Comparison of ENCODE assay signal across 8 cellular contexts in genomic region chr10:43409385-43410109, GRCh38. TPM values are rescaled to one million over a fixed set of nuclear protein-coding genes. Genes with fewer than 3 reads are reported as not detected.
DNase-seq lines count a peak whose midpoint lies in the region; ATAC-seq and TF ChIP-seq lines count a peak whose summit lies in the region.

No MANE protein-coding gene starts in this region.

- H3K27ac Mint-ChIP-seq in activated naive CD4-positive, alpha-beta T cell treated with anti-CD3 and anti-CD28 coated beads, Interleukin-2, amount 50 U/mL, for 72 hours: peak overlapping the region; percentile 98 to 99

- H3K4me1 ChIP-seq in RWPE2 (ENCODE audit: insufficient read depth, poor library complexity, severe bottlenecking) (peaks cover 8% of the 10 kb centered on the region), iPS-15b (ENCODE audit: control insufficient read depth, insufficient read depth, low read length) (peaks cover 2% of the 10 kb centered on the region)

- ATAC-seq in GM19035 (IDR thresholded peaks at IDR 0.05; ENCODE audit: unreplicated experiment) (peak; percentile 0), RWPE2 (ENCODE audit: low read depth) (no peak), HG03571 (IDR thresholded peaks at IDR 0.05; ENCODE audit: unreplicated experiment) (no peak), HG03135 (IDR thresholded peaks at IDR 0.05; ENCODE audit: unreplicated experiment) (no peak)
- peak; percentile 4 to 15 for ATAC-seq in activated naive CD4-positive, alpha-beta T cell treated with anti-CD3 and anti-CD28 coated beads, Interleukin-2, amount 50 U/mL, for 72 hours

- H3K9me3 Mint-ChIP-seq in activated naive CD4-positive, alpha-beta T cell treated with anti-CD3 and anti-CD28 coated beads, Interleukin-2, amount 50 U/mL, for 72 hours: no peaks in the 10 kb centered on the region

- H3K4me3 ChIP-seq in RWPE2 (ENCODE audit: severe bottlenecking): peak overlapping the region; percentile 46
- H3K4me3 ChIP-seq in iPS-15b (ENCODE audit: low read depth, low read length): peak overlapping the region; percentile 91

- H3K36me3 ChIP-seq in RWPE2 (ENCODE audit: low read depth) (peaks cover 24% of the 10 kb centered on the region), iPS-15b (ENCODE audit: control insufficient read depth, insufficient read depth, low read length) (no peaks in the 10 kb centered on the region)

- DNase-seq in RWPE2 (ENCODE audit: low spot score) (no peak), NCI-H524 treated with DMSO at 0.1 percent for 48 hours (lab: John Stamatoyannopoulos, UW) (no peak)
- DNase-seq in activated naive CD4-positive, alpha-beta T cell treated with anti-CD3 and anti-CD28 coated beads, Interleukin-2, amount 50 U/mL, for 72 hours (ENCODE audit: low spot score in 2 of 2): peak; percentile 63 to 72
- DNase-seq in stimulated activated CD4-positive, alpha-beta T cell treated with anti-CD3 and anti-CD28 coated beads, Interleukin-12 subunit alpha, Interleukin-12 subunit beta, amount 100 ng/mL, for 24 hours (ENCODE audit: low read depth in 2 of 2): peak; percentile 49 to 54

- H3K36me3 Mint-ChIP-seq in activated naive CD4-positive, alpha-beta T cell treated with anti-CD3 and anti-CD28 coated beads, Interleukin-2, amount 50 U/mL, for 72 hours: peaks cover 43 to 44% of the 10 kb centered on the region in 2 donors

- no peaks in the 10 kb centered on the region for H3K9me3 ChIP-seq in RWPE2 (ENCODE audit: severe bottlenecking)
- no peaks in the 10 kb centered on the region for H3K9me3 ChIP-seq in iPS-15b (ENCODE audit: control insufficient read depth, insufficient read depth, low read length)

- no peaks in the 10 kb centered on the region for H3K27me3 ChIP-seq in RWPE2 (ENCODE audit: insufficient read depth, poor library complexity, severe bottlenecking)
- no peaks in the 10 kb centered on the region for H3K27me3 ChIP-seq in iPS-15b (ENCODE audit: control insufficient read depth, insufficient read depth, low read length)

- TF ChIP-seq CTCF in RWPE2 (IDR thresholded peaks at IDR 0.05; ENCODE audit: poor library complexity, severe bottlenecking): no peak

- peak overlapping the region; percentile 91 for H3K27ac ChIP-seq in RWPE2 (ENCODE audit: poor library complexity, severe bottlenecking)

- peak overlapping the region; percentile 85 for H3K9ac ChIP-seq in iPS-15b (ENCODE audit: low read depth, low read length)

RNA-seq across cellular contexts. Expression of gene HNRNPF, which starts 0.6 kb away (rescaled TPM):
- 100 to 1,000 TPM; 410 to 434 TPM for total RNA-seq in activated naive CD4-positive, alpha-beta T cell treated with anti-CD3 and anti-CD28 coated beads, Interleukin-2, amount 50 U/mL, for 72 hours

RNA-seq across cellular contexts. Expression of gene ZNF487, which starts 27.4 kb away (rescaled TPM):
- 1 to 10 TPM; 2.7 to 4.1 TPM for total RNA-seq in activated naive CD4-positive, alpha-beta T cell treated with anti-CD3 and anti-CD28 coated beads, Interleukin-2, amount 50 U/mL, for 72 hours

RNA-seq across cellular contexts. Expression of gene FXYD4, which starts 38.1 kb away (rescaled TPM):
- total RNA-seq in activated naive CD4-positive, alpha-beta T cell treated with anti-CD3 and anti-CD28 coated beads, Interleukin-2, amount 50 U/mL, for 72 hours: not detected

Comparison
In these comparisons a context has a peak if more than half of its experiments do, and no peak if none do; other contexts are left out.
1. ATAC-seq: peak in GM19035 (single experiment) and activated naive CD4-positive, alpha-beta T cell treated with anti-CD3 and anti-CD28 coated beads, Interleukin-2, amount 50 U/mL, for 72 hours (2 of 2); none in RWPE2 (single experiment), HG03571 (single experiment) and HG03135 (single experiment).
2. DNase-seq: peak in activated naive CD4-positive, alpha-beta T cell treated with anti-CD3 and anti-CD28 coated beads, Interleukin-2, amount 50 U/mL, for 72 hours (2 of 2) and stimulated activated CD4-positive, alpha-beta T cell treated with anti-CD3 and anti-CD28 coated beads, Interleukin-12 subunit alpha, Interleukin-12 subunit beta, amount 100 ng/mL, for 24 hours (2 of 2); none in RWPE2 (single experiment) and NCI-H524 treated with DMSO at 0.1 percent for 48 hours (single experiment).